ENCODE assay signal across 1 cellular context in the genomic region with DNA sequence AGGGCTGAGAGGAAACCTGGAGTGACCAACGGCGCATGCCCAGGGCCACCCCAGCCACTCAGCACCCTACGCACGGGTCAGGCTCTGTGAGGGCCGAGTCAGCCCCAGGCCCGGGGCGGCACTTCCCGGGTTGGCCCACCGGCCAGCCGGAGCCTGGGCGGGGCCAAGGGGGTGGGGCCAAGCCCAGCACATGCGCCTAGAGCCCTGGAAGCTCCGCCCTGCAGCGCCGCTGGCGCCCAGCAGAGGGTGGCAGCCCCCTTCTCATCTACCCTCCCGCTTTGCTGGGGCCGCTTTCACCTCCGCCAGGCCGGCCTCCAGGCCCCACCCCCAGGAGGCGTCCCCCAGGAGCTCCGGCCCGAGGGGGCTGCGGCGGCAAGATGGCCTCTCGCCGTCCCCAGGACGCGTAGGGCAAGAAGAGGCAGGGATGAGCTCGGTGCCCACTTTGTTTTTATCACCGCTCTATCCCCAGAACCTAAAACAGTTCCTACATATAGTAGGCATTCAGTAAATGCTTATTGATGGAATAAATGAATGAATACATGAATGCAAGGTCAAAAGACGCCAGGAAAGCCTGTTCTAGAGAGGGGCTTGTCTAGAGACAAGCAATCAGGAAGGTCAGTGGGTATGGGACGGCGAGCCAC.
TF ChIP-seq lines count a peak whose summit lies in the region.

No MANE protein-coding gene starts in this region.

TF ChIP-seq in GM12878, 131 proteins besides CTCF, POLR2A, EP300 and RAD21 (continued from another document and continues in another):
- TF ChIP-seq, protein P1, sequence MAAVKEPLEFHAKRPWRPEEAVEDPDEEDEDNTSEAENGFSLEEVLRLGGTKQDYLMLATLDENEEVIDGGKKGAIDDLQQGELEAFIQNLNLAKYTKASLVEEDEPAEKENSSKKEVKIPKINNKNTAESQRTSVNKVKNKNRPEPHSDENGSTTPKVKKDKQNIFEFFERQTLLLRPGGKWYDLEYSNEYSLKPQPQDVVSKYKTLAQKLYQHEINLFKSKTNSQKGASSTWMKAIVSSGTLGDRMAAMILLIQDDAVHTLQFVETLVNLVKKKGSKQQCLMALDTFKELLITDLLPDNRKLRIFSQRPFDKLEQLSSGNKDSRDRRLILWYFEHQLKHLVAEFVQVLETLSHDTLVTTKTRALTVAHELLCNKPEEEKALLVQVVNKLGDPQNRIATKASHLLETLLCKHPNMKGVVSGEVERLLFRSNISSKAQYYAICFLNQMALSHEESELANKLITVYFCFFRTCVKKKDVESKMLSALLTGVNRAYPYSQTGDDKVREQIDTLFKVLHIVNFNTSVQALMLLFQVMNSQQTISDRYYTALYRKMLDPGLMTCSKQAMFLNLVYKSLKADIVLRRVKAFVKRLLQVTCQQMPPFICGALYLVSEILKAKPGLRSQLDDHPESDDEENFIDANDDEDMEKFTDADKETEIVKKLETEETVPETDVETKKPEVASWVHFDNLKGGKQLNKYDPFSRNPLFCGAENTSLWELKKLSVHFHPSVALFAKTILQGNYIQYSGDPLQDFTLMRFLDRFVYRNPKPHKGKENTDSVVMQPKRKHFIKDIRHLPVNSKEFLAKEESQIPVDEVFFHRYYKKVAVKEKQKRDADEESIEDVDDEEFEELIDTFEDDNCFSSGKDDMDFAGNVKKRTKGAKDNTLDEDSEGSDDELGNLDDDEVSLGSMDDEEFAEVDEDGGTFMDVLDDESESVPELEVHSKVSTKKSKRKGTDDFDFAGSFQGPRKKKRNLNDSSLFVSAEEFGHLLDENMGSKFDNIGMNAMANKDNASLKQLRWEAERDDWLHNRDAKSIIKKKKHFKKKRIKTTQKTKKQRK (IDR thresholded peaks at IDR 0.05; ENCODE audit: low read depth, low read length), result no peak
- TF ChIP-seq CBX3 (IDR thresholded peaks at IDR 0.05; ENCODE audit: borderline replicate concordance, low read depth), result no peak
- TF ChIP-seq, protein P2, sequence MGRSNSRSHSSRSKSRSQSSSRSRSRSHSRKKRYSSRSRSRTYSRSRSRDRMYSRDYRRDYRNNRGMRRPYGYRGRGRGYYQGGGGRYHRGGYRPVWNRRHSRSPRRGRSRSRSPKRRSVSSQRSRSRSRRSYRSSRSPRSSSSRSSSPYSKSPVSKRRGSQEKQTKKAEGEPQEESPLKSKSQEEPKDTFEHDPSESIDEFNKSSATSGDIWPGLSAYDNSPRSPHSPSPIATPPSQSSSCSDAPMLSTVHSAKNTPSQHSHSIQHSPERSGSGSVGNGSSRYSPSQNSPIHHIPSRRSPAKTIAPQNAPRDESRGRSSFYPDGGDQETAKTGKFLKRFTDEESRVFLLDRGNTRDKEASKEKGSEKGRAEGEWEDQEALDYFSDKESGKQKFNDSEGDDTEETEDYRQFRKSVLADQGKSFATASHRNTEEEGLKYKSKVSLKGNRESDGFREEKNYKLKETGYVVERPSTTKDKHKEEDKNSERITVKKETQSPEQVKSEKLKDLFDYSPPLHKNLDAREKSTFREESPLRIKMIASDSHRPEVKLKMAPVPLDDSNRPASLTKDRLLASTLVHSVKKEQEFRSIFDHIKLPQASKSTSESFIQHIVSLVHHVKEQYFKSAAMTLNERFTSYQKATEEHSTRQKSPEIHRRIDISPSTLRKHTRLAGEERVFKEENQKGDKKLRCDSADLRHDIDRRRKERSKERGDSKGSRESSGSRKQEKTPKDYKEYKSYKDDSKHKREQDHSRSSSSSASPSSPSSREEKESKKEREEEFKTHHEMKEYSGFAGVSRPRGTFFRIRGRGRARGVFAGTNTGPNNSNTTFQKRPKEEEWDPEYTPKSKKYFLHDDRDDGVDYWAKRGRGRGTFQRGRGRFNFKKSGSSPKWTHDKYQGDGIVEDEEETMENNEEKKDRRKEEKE (IDR thresholded peaks at IDR 0.05), result no peak
- TF ChIP-seq SMAD1 (IDR thresholded peaks at IDR 0.05; ENCODE audit: low read depth, partially characterized antibody), result no peak
- TF ChIP-seq KAT2A (conservative IDR thresholded peaks at IDR 0.05; ENCODE audit: control insufficient read depth, low read depth, low read length), result no peak
- no peak for TF ChIP-seq MEF2B (IDR thresholded peaks at IDR 0.05; ENCODE audit: partially characterized antibody, poor library complexity, severe bottlenecking)
- TF ChIP-seq, protein P3, sequence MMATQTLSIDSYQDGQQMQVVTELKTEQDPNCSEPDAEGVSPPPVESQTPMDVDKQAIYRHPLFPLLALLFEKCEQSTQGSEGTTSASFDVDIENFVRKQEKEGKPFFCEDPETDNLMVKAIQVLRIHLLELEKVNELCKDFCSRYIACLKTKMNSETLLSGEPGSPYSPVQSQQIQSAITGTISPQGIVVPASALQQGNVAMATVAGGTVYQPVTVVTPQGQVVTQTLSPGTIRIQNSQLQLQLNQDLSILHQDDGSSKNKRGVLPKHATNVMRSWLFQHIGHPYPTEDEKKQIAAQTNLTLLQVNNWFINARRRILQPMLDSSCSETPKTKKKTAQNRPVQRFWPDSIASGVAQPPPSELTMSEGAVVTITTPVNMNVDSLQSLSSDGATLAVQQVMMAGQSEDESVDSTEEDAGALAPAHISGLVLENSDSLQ (IDR thresholded peaks at IDR 0.05), result no peak
- TF ChIP-seq STAT1 (conservative IDR thresholded peaks at IDR 0.05), result 0 out of 2 replicates have a peak, but pooled peaks have one; percentile 59
- TF ChIP-seq EZH2 (IDR thresholded peaks at IDR 0.05; ENCODE audit: borderline replicate concordance, control insufficient read depth, low read depth, low read length), result no peak
- TF ChIP-seq EGR1 (IDR thresholded peaks at IDR 0.05; ENCODE audit: borderline replicate concordance in 1 of 2, low read depth in 2 of 2, low read length in 2 of 2), result 0 out of 3 replicates have a peak, but pooled peaks of 1 of the 2 experiments have one; percentile 30
- TF ChIP-seq, protein P4, sequence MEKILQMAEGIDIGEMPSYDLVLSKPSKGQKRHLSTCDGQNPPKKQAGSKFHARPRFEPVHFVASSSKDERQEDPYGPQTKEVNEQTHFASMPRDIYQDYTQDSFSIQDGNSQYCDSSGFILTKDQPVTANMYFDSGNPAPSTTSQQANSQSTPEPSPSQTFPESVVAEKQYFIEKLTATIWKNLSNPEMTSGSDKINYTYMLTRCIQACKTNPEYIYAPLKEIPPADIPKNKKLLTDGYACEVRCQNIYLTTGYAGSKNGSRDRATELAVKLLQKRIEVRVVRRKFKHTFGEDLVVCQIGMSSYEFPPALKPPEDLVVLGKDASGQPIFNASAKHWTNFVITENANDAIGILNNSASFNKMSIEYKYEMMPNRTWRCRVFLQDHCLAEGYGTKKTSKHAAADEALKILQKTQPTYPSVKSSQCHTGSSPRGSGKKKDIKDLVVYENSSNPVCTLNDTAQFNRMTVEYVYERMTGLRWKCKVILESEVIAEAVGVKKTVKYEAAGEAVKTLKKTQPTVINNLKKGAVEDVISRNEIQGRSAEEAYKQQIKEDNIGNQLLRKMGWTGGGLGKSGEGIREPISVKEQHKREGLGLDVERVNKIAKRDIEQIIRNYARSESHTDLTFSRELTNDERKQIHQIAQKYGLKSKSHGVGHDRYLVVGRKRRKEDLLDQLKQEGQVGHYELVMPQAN (conservative IDR thresholded peaks at IDR 0.05), result no peak; the same call in 1 of the 2 replicates
- peak; percentile 68 for TF ChIP-seq BACH1 (IDR thresholded peaks at IDR 0.05; ENCODE audit: borderline replicate concordance)
- TF ChIP-seq, protein P5, sequence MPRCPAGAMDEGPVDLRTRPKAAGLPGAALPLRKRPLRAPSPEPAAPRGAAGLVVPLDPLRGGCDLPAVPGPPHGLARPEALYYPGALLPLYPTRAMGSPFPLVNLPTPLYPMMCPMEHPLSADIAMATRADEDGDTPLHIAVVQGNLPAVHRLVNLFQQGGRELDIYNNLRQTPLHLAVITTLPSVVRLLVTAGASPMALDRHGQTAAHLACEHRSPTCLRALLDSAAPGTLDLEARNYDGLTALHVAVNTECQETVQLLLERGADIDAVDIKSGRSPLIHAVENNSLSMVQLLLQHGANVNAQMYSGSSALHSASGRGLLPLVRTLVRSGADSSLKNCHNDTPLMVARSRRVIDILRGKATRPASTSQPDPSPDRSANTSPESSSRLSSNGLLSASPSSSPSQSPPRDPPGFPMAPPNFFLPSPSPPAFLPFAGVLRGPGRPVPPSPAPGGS (IDR thresholded peaks at IDR 0.05; ENCODE audit: borderline replicate concordance, insufficient read depth, low read depth, low read length, poor library complexity, severe bottlenecking), result no peak
- TF ChIP-seq ETV6 (conservative IDR thresholded peaks at IDR 0.05 in 1 of 2, IDR thresholded peaks at IDR 0.05 in 1 of 2; ENCODE audit: borderline replicate concordance in 1 of 2, low read depth in 1 of 2), result no peak
- TF ChIP-seq CEBPB (IDR thresholded peaks at IDR 0.05; ENCODE audit: borderline replicate concordance in 1 of 2, low read depth in 2 of 2, low read length in 2 of 2), result no peak
- no peak for TF ChIP-seq CHD2 (IDR thresholded peaks at IDR 0.05; ENCODE audit: borderline replicate concordance, low read depth, low read length)
- no peak for TF ChIP-seq TBL1XR1 (IDR thresholded peaks at IDR 0.05; ENCODE audit: low read depth, low read length)
- TF ChIP-seq MEF2A (IDR thresholded peaks at IDR 0.05; ENCODE audit: insufficient read depth, low read depth, low read length), result no peak
- TF ChIP-seq ASH2L (IDR thresholded peaks at IDR 0.05; ENCODE audit: borderline replicate concordance, low read depth), result no peak
- TF ChIP-seq ZNF207 (IDR thresholded peaks at IDR 0.05; ENCODE audit: borderline replicate concordance), result no peak; the same call in none of the 2 replicates
- TF ChIP-seq ZSCAN29 (IDR thresholded peaks at IDR 0.05), result no peak
- peak; percentile 20; the same call in 1 of the 2 replicates for TF ChIP-seq RB1 (IDR thresholded peaks at IDR 0.05; ENCODE audit: borderline replicate concordance)
- TF ChIP-seq, protein P6, sequence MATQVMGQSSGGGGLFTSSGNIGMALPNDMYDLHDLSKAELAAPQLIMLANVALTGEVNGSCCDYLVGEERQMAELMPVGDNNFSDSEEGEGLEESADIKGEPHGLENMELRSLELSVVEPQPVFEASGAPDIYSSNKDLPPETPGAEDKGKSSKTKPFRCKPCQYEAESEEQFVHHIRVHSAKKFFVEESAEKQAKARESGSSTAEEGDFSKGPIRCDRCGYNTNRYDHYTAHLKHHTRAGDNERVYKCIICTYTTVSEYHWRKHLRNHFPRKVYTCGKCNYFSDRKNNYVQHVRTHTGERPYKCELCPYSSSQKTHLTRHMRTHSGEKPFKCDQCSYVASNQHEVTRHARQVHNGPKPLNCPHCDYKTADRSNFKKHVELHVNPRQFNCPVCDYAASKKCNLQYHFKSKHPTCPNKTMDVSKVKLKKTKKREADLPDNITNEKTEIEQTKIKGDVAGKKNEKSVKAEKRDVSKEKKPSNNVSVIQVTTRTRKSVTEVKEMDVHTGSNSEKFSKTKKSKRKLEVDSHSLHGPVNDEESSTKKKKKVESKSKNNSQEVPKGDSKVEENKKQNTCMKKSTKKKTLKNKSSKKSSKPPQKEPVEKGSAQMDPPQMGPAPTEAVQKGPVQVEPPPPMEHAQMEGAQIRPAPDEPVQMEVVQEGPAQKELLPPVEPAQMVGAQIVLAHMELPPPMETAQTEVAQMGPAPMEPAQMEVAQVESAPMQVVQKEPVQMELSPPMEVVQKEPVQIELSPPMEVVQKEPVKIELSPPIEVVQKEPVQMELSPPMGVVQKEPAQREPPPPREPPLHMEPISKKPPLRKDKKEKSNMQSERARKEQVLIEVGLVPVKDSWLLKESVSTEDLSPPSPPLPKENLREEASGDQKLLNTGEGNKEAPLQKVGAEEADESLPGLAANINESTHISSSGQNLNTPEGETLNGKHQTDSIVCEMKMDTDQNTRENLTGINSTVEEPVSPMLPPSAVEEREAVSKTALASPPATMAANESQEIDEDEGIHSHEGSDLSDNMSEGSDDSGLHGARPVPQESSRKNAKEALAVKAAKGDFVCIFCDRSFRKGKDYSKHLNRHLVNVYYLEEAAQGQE (IDR thresholded peaks at IDR 0.05; ENCODE audit: low read depth, low read length), result no peak
- TF ChIP-seq POLR2AphosphoS5 (IDR thresholded peaks at IDR 0.05; ENCODE audit: low read length), result peak; percentile 72
- no peak for TF ChIP-seq CBX5 (IDR thresholded peaks at IDR 0.05; ENCODE audit: low read depth)
- no peak for TF ChIP-seq MTA2 (IDR thresholded peaks at IDR 0.05; ENCODE audit: low read depth)
- TF ChIP-seq, protein P7, sequence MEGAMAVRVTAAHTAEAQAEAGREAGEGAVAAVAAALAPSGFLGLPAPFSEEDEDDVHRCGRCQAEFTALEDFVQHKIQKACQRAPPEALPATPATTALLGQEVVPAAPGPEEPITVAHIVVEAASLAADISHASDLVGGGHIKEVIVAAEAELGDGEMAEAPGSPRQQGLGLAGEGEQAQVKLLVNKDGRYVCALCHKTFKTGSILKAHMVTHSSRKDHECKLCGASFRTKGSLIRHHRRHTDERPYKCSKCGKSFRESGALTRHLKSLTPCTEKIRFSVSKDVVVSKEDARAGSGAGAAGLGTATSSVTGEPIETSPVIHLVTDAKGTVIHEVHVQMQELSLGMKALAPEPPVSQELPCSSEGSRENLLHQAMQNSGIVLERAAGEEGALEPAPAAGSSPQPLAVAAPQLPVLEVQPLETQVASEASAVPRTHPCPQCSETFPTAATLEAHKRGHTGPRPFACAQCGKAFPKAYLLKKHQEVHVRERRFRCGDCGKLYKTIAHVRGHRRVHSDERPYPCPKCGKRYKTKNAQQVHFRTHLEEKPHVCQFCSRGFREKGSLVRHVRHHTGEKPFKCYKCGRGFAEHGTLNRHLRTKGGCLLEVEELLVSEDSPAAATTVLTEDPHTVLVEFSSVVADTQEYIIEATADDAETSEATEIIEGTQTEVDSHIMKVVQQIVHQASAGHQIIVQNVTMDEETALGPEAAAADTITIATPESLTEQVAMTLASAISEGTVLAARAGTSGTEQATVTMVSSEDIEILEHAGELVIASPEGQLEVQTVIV (IDR thresholded peaks at IDR 0.05; ENCODE audit: borderline replicate concordance, partially characterized antibody), result no peak
- TF ChIP-seq PAX8 (IDR thresholded peaks at IDR 0.05), result no peak
- no peak for TF ChIP-seq EED (IDR thresholded peaks at IDR 0.05; ENCODE audit: low read depth)
- no peak; the same call in 1 of the 2 replicates for TF ChIP-seq RFX5 (IDR thresholded peaks at IDR 0.05; ENCODE audit: low read depth, low read length)
- TF ChIP-seq SREBF2 (IDR thresholded peaks at IDR 0.05; ENCODE audit: low read length), result no peak
- TF ChIP-seq MXI1 (IDR thresholded peaks at IDR 0.05; ENCODE audit: low read depth, low read length), result peak; percentile 74
- TF ChIP-seq, protein P8, sequence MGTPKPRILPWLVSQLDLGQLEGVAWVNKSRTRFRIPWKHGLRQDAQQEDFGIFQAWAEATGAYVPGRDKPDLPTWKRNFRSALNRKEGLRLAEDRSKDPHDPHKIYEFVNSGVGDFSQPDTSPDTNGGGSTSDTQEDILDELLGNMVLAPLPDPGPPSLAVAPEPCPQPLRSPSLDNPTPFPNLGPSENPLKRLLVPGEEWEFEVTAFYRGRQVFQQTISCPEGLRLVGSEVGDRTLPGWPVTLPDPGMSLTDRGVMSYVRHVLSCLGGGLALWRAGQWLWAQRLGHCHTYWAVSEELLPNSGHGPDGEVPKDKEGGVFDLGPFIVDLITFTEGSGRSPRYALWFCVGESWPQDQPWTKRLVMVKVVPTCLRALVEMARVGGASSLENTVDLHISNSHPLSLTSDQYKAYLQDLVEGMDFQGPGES (IDR thresholded peaks at IDR 0.05), result no peak
- peak; percentile 74 for TF ChIP-seq SP1 (IDR thresholded peaks at IDR 0.05; ENCODE audit: low read depth, low read length)
- TF ChIP-seq NFXL1 (IDR thresholded peaks at IDR 0.05; ENCODE audit: borderline replicate concordance), result no peak
- TF ChIP-seq IRF4 (IDR thresholded peaks at IDR 0.05; ENCODE audit: low read depth, low read length), result peak; percentile 32; the same call in 1 of the 2 replicates
- TF ChIP-seq SMC3 (IDR thresholded peaks at IDR 0.05; ENCODE audit: borderline replicate concordance, low read length), result peak; percentile 70
- peak; percentile 46 to 73; a peak in 3 of 4 replicates for TF ChIP-seq BHLHE40 (IDR thresholded peaks at IDR 0.05; ENCODE audit: borderline replicate concordance in 1 of 2, low read depth in 2 of 2, low read length in 1 of 2)
